ENCODE assay signal across 18 cellular contexts in genomic region chr6:18845891-18846290, GRCh38.
DNase-seq lines count a peak whose midpoint lies in the region; ATAC-seq, FAIRE-seq and TF ChIP-seq lines count a peak whose summit lies in the region.
"Had no signal": no experiment of that assay in that cellular context is flagged by ENCODE, and none has a peak within 500 bp of the region (broad histone marks: within the 10 kb centered on the region; RNA-seq: fewer than 3 reads in every experiment).

No MANE protein-coding gene starts in this region.

- no peaks in the 10 kb centered on the region for H3K27me3 ChIP-seq in bronchial epithelial cell (ENCODE audit: control insufficient read depth, insufficient read depth, low read length)
- H3K27me3 ChIP-seq: SJSA1 had no signal

- no peak overlapping the region for H3K4me3 ChIP-seq in bronchial epithelial cell (ENCODE audit: low read depth, low read length)
- H3K4me3 ChIP-seq: A549, GM23248, SJSA1 had no signal

- no peak for FAIRE-seq in bronchial epithelial cell (lab: Jason Lieb, UNC)
- FAIRE-seq: A549 had no signal

- TF ChIP-seq CTCF in bronchial epithelial cell (IDR thresholded peaks at IDR 0.05; ENCODE audit: insufficient read depth, low read length, severe bottlenecking) = no peak

- DNase-seq in DMS79 (lab: John Stamatoyannopoulos, UW) (peak; percentile 28), NCI-H146 (lab: John Stamatoyannopoulos, UW) (peak; percentile 60), NCI-H345 (lab: John Stamatoyannopoulos, UW) (peak; percentile 48), bronchial epithelial cell (ENCODE audit: low read depth) (peak; percentile 50), HUDEP-2 (lab: John Stamatoyannopoulos, UW; ENCODE audit: unreplicated experiment in 76 of 76) (no peak)
- DNase-seq: C1 segment of cervical spinal cord, GM23248, KBM-7, NCI-H1436 treated with DMSO at 0.1 percent for 48 hours, NCI-H526, PC-3, T-helper 2 cell had no signal

- ATAC-seq in HG03280 (IDR thresholded peaks at IDR 0.05; ENCODE audit: unreplicated experiment) (no peak), GM21619 (IDR thresholded peaks at IDR 0.05; ENCODE audit: unreplicated experiment) (no peak), GM21576 (IDR thresholded peaks at IDR 0.05; ENCODE audit: unreplicated experiment) (no peak)
- ATAC-seq: A549, HCT116, PC-3 had no signal

- H3K36me3 ChIP-seq in bronchial epithelial cell (ENCODE audit: control insufficient read depth, insufficient read depth, low read length) = no peaks in the 10 kb centered on the region
- H3K36me3 ChIP-seq: SJSA1 had no signal

Comparison
In these comparisons a context has a peak if more than half of its experiments do, and no peak if none do; other contexts are left out.
1. DNase-seq: peak in DMS79 (single experiment), NCI-H146 (single experiment), NCI-H345 (single experiment) and bronchial epithelial cell (single experiment); none in HUDEP-2 (0 of 76).